In genomic region chr4:83284161-83285021, GRCh38 we compare ENCODE assay signal across 7 cellular contexts.
DNase-seq lines count a peak whose midpoint lies in the region; ATAC-seq and TF ChIP-seq lines count a peak whose summit lies in the region.

A gene with protein sequence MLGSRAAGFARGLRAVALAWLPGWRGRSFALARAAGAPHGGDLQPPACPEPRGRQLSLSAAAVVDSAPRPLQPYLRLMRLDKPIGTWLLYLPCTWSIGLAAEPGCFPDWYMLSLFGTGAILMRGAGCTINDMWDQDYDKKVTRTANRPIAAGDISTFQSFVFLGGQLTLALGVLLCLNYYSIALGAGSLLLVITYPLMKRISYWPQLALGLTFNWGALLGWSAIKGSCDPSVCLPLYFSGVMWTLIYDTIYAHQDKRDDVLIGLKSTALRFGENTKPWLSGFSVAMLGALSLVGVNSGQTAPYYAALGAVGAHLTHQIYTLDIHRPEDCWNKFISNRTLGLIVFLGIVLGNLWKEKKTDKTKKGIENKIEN (minus strand): TSS chr4:83284798. CDS start chr4:83284764, 34 bp downstream.

- peak; percentile 87 for TF ChIP-seq POLR2A in GM18505 (IDR thresholded peaks at IDR 0.05; ENCODE audit: borderline replicate concordance, extremely low read depth, insufficient read depth, insufficient read length)

- ATAC-seq in GM18505 (IDR thresholded peaks at IDR 0.05; ENCODE audit: unreplicated experiment), result peak; percentile 85
- ATAC-seq in HG02943 (IDR thresholded peaks at IDR 0.05; ENCODE audit: low read depth, unreplicated experiment), result peak; percentile 85

- peak within 1 kb of the TSS; percentile 78 for H3K4me3 ChIP-seq in retinal pigment epithelial cell (ENCODE audit: low read length)

- no peak for TF ChIP-seq CTCF in retinal pigment epithelial cell (conservative IDR thresholded peaks at IDR 0.05; ENCODE audit: low read depth, low read length)

- DNase-seq in NCI-H187 (lab: John Stamatoyannopoulos, UW), result peak; percentile 88 to 93
- DNase-seq in T-helper 9 cell, result peak; percentile 96
- peak; percentile 98 for DNase-seq in astrocyte of the hippocampus (ENCODE audit: low read depth, low spot score)
- peak; percentile 88 to 93 for DNase-seq in hippocampal formation (lab: John Stamatoyannopoulos, UW)
- DNase-seq in retinal pigment epithelial cell (ENCODE audit: low read depth), result peak; percentile 78

Comparison
In these comparisons a context has a peak if more than half of its experiments do, and no peak if none do; other contexts are left out.
1. Peak in every context shown above with its lines: DNase-seq, ATAC-seq and H3K4me3 ChIP-seq.